In the genomic region with DNA sequence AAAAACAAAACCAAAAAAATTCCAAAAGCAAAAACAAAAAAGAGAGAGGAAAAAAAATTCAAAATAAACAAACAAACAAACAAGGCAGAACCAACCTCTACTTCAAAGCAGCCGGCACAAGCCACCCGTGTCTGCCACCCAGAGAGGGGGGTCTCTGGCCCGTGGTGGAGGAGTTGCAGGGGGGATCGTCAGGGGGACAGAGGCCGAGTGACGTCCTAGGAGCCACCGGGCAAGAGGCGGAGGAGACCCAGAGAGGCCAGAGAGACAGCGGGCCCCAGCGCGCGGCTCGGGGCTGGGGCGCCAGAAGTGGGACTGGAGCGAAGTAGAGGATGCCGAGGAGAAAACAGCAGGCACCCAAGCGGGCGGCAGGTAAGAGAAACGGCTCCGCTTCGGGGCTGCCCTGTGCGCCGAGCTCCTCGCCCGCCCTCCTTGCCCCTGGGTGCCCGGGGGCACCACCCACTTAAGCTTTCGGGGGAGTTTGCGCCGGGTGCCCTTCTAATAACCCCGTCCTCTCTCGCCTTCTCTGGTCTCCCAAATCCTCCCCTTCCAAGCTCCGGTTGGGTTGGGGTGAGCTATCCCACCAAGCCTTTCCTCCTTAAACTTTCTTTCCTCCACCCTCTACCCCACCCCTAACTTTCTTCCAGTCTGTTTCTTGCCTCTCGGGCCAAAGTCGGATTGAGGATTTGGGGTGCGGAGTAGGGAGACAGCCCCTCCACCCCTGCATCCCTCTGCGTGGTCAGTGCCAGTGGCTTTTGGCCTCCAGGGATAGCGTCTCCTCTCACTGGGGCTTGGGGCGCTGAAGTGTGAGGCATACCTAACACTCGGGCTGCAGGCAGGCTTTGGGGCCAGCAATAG, we compare ENCODE assay signal across 1 cellular context.
TF ChIP-seq lines count a peak whose summit lies in the region.

No MANE protein-coding gene starts in this region.

TF ChIP-seq in HEK293, 187 proteins besides CTCF, POLR2A, EP300 and RAD21 (continued from another document and continues in another):
- TF ChIP-seq, protein P1, sequence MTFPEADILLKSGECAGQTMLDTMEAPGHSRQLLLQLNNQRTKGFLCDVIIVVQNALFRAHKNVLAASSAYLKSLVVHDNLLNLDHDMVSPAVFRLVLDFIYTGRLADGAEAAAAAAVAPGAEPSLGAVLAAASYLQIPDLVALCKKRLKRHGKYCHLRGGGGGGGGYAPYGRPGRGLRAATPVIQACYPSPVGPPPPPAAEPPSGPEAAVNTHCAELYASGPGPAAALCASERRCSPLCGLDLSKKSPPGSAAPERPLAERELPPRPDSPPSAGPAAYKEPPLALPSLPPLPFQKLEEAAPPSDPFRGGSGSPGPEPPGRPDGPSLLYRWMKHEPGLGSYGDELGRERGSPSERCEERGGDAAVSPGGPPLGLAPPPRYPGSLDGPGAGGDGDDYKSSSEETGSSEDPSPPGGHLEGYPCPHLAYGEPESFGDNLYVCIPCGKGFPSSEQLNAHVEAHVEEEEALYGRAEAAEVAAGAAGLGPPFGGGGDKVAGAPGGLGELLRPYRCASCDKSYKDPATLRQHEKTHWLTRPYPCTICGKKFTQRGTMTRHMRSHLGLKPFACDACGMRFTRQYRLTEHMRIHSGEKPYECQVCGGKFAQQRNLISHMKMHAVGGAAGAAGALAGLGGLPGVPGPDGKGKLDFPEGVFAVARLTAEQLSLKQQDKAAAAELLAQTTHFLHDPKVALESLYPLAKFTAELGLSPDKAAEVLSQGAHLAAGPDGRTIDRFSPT (tag by site-specific recombination; IDR thresholded peaks at IDR 0.05), result peak; percentile 74
- TF ChIP-seq IKZF3 (tag by site-specific recombination; IDR thresholded peaks at IDR 0.05) (0 out of 2 replicates have a peak, but pooled peaks have one; percentile 9), ZBTB48 (tag by site-specific recombination; IDR thresholded peaks at IDR 0.05) (0 out of 2 replicates have a peak, but pooled peaks have one; percentile 32), ZFP41 (tag by site-specific recombination; IDR thresholded peaks at IDR 0.05; ENCODE audit: borderline replicate concordance) (no peak), ZBTB1 (tag by site-specific recombination; IDR thresholded peaks at IDR 0.05) (no peak), ZNF311 (tag by site-specific recombination; IDR thresholded peaks at IDR 0.05; ENCODE audit: borderline replicate concordance) (no peak), PRDM1 (tag by site-specific recombination; IDR thresholded peaks at IDR 0.05) (peak; percentile 46), KLF16 (tag by site-specific recombination; IDR thresholded peaks at IDR 0.05) (no peak), ZFP69B (tag by site-specific recombination; IDR thresholded peaks at IDR 0.05) (0 out of 2 replicates have a peak, but pooled peaks have one; percentile 26), ZFP37 (tag by site-specific recombination; IDR thresholded peaks at IDR 0.05) (no peak), ZNF404 (tag by site-specific recombination; IDR thresholded peaks at IDR 0.05) (no peak), ZNF335 (tag by site-specific recombination; conservative IDR thresholded peaks at IDR 0.05) (peak; percentile 89), YY2 (tag by site-specific recombination; IDR thresholded peaks at IDR 0.05) (no peak), ZNF114 (tag by site-specific recombination; IDR thresholded peaks at IDR 0.05) (no peak), TCF7L2 (IDR thresholded peaks at IDR 0.05; ENCODE audit: borderline replicate concordance, low read depth, low read length) (peak; percentile 86), ZNF600 (tag by site-specific recombination; IDR thresholded peaks at IDR 0.05) (peak; percentile 32; the same call in 1 of the 2 replicates), ZNF426 (tag by site-specific recombination; IDR thresholded peaks at IDR 0.05) (no peak), ZNF596 (tag by site-specific recombination; IDR thresholded peaks at IDR 0.05) (no peak), GLI2 (tag by site-specific recombination; IDR thresholded peaks at IDR 0.05; ENCODE audit: borderline replicate concordance, low read depth) (no peak), ZFHX2 (tag by site-specific recombination; conservative IDR thresholded peaks at IDR 0.05) (peak; percentile 32; the same call in 1 of the 2 replicates), ZNF529 (tag by site-specific recombination; IDR thresholded peaks at IDR 0.05; ENCODE audit: insufficient replicate concordance) (no peak), HOXA7 (CRISPR knock-in tag; IDR thresholded peaks at IDR 0.05; ENCODE audit: borderline replicate concordance) (no peak), ZBTB8A (tag by site-specific recombination; IDR thresholded peaks at IDR 0.05) (peak; percentile 44; the same call in 1 of the 2 replicates), ZNF558 (tag by site-specific recombination; IDR thresholded peaks at IDR 0.05) (no peak)
- TF ChIP-seq, protein P2, sequence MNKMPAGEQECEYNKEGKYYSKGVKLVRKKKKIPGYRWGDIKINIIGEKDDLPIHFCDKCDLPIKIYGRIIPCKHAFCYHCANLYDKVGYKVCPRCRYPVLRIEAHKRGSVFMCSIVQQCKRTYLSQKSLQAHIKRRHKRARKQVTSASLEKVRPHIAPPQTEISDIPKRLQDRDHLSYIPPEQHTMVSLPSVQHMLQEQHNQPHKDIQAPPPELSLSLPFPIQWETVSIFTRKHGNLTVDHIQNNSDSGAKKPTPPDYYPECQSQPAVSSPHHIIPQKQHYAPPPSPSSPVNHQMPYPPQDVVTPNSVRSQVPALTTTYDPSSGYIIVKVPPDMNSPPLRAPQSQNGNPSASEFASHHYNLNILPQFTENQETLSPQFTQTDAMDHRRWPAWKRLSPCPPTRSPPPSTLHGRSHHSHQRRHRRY (tag by site-specific recombination; IDR thresholded peaks at IDR 0.05), result no peak
- TF ChIP-seq, protein P3, sequence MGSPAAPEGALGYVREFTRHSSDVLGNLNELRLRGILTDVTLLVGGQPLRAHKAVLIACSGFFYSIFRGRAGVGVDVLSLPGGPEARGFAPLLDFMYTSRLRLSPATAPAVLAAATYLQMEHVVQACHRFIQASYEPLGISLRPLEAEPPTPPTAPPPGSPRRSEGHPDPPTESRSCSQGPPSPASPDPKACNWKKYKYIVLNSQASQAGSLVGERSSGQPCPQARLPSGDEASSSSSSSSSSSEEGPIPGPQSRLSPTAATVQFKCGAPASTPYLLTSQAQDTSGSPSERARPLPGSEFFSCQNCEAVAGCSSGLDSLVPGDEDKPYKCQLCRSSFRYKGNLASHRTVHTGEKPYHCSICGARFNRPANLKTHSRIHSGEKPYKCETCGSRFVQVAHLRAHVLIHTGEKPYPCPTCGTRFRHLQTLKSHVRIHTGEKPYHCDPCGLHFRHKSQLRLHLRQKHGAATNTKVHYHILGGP (tag by site-specific recombination; IDR thresholded peaks at IDR 0.05), result no peak
- TF ChIP-seq, protein P4, sequence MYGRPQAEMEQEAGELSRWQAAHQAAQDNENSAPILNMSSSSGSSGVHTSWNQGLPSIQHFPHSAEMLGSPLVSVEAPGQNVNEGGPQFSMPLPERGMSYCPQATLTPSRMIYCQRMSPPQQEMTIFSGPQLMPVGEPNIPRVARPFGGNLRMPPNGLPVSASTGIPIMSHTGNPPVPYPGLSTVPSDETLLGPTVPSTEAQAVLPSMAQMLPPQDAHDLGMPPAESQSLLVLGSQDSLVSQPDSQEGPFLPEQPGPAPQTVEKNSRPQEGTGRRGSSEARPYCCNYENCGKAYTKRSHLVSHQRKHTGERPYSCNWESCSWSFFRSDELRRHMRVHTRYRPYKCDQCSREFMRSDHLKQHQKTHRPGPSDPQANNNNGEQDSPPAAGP (tag by site-specific recombination; IDR thresholded peaks at IDR 0.05), result no peak
- TF ChIP-seq, protein P5, sequence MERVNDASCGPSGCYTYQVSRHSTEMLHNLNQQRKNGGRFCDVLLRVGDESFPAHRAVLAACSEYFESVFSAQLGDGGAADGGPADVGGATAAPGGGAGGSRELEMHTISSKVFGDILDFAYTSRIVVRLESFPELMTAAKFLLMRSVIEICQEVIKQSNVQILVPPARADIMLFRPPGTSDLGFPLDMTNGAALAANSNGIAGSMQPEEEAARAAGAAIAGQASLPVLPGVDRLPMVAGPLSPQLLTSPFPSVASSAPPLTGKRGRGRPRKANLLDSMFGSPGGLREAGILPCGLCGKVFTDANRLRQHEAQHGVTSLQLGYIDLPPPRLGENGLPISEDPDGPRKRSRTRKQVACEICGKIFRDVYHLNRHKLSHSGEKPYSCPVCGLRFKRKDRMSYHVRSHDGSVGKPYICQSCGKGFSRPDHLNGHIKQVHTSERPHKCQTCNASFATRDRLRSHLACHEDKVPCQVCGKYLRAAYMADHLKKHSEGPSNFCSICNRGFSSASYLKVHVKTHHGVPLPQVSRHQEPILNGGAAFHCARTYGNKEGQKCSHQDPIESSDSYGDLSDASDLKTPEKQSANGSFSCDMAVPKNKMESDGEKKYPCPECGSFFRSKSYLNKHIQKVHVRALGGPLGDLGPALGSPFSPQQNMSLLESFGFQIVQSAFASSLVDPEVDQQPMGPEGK (tag by site-specific recombination; IDR thresholded peaks at IDR 0.05), result no peak; the same call in 1 of the 2 replicates
- TF ChIP-seq, protein P6, sequence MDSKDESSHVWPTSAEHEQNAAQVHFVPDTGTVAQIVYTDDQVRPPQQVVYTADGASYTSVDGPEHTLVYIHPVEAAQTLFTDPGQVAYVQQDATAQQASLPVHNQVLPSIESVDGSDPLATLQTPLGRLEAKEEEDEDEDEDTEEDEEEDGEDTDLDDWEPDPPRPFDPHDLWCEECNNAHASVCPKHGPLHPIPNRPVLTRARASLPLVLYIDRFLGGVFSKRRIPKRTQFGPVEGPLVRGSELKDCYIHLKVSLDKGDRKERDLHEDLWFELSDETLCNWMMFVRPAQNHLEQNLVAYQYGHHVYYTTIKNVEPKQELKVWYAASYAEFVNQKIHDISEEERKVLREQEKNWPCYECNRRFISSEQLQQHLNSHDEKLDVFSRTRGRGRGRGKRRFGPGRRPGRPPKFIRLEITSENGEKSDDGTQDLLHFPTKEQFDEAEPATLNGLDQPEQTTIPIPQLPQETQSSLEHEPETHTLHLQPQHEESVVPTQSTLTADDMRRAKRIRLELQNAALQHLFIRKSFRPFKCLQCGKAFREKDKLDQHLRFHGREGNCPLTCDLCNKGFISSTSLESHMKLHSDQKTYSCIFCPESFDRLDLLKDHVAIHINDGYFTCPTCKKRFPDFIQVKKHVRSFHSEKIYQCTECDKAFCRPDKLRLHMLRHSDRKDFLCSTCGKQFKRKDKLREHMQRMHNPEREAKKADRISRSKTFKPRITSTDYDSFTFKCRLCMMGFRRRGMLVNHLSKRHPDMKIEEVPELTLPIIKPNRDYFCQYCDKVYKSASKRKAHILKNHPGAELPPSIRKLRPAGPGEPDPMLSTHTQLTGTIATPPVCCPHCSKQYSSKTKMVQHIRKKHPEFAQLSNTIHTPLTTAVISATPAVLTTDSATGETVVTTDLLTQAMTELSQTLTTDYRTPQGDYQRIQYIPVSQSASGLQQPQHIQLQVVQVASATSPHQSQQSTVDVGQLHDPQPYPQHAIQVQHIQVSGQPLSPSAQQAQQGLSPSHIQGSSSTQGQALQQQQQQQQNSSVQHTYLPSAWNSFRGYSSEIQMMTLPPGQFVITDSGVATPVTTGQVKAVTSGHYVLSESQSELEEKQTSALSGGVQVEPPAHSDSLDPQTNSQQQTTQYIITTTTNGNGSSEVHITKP (tag by site-specific recombination; IDR thresholded peaks at IDR 0.05), result peak; percentile 95
- TF ChIP-seq, protein P7, sequence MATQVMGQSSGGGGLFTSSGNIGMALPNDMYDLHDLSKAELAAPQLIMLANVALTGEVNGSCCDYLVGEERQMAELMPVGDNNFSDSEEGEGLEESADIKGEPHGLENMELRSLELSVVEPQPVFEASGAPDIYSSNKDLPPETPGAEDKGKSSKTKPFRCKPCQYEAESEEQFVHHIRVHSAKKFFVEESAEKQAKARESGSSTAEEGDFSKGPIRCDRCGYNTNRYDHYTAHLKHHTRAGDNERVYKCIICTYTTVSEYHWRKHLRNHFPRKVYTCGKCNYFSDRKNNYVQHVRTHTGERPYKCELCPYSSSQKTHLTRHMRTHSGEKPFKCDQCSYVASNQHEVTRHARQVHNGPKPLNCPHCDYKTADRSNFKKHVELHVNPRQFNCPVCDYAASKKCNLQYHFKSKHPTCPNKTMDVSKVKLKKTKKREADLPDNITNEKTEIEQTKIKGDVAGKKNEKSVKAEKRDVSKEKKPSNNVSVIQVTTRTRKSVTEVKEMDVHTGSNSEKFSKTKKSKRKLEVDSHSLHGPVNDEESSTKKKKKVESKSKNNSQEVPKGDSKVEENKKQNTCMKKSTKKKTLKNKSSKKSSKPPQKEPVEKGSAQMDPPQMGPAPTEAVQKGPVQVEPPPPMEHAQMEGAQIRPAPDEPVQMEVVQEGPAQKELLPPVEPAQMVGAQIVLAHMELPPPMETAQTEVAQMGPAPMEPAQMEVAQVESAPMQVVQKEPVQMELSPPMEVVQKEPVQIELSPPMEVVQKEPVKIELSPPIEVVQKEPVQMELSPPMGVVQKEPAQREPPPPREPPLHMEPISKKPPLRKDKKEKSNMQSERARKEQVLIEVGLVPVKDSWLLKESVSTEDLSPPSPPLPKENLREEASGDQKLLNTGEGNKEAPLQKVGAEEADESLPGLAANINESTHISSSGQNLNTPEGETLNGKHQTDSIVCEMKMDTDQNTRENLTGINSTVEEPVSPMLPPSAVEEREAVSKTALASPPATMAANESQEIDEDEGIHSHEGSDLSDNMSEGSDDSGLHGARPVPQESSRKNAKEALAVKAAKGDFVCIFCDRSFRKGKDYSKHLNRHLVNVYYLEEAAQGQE (tag by site-specific recombination; IDR thresholded peaks at IDR 0.05), result no peak; the same call in 1 of the 2 replicates
